ENCODE assay signal across 24 cellular contexts in genomic region chr3:130688015-130688414, GRCh38. TPM values are rescaled to one million over a fixed set of nuclear protein-coding genes. Genes with fewer than 3 reads are reported as not detected.
DNase-seq lines count a peak whose midpoint lies in the region; ATAC-seq and TF ChIP-seq lines count a peak whose summit lies in the region.
"Had no signal": no experiment of that assay in that cellular context is flagged by ENCODE, and none has a peak within 500 bp of the region (broad histone marks: within the 10 kb centered on the region; RNA-seq: fewer than 3 reads in every experiment).

No MANE protein-coding gene starts in this region.

- peak; percentile 10 for DNase-seq in GM13977 (ENCODE audit: low spot score)
- no peak for DNase-seq in activated naive CD4-positive, alpha-beta T cell treated with anti-CD3 and anti-CD28 coated beads, Interleukin-2, amount 10 ng/mL, durations not matched to agents 7 days and 5 days
- DNase-seq in ACHN: no peak
- no peak for DNase-seq in Karpas-422
- DNase-seq: activated CD4-positive, alpha-beta memory T cell treated with anti-CD3 and anti-CD28 coated beads, Interleukin-2, amount 10 ng/mL, durations not matched to agents 7 days and 5 days; activated gamma-delta T cell; DMS53; GDM1; HCEC 1CT; kidney; MV-4-11; NCI-H1694; NCI-H526 treated with DMSO at 0.1 percent for 48 hours; T1000; upper lobe of left lung had no signal

- H3K9me3 Mint-ChIP-seq in activated naive CD4-positive, alpha-beta T cell treated with anti-CD3 and anti-CD28 coated beads, Interleukin-2, amount 10 ng/mL, durations not matched to agents 7 days and 5 days: no peaks in the 10 kb centered on the region
- H3K9me3 Mint-ChIP-seq: activated CD4-positive, alpha-beta memory T cell treated with anti-CD3 and anti-CD28 coated beads, Interleukin-2, amount 10 ng/mL, durations not matched to agents 7 days and 5 days had no signal

- no peak overlapping the region for H3K4me3 ChIP-seq in Karpas-422 (ENCODE audit: low read length)
- H3K4me3 ChIP-seq: breast epithelium, coronary artery, lung, prostate gland, upper lobe of left lung had no signal

- H4K20me1 ChIP-seq in Karpas-422 (ENCODE audit: insufficient read depth, low read depth, low read length): no peaks in the 10 kb centered on the region

- ATAC-seq in GM19438 (IDR thresholded peaks at IDR 0.05; ENCODE audit: low read depth, unreplicated experiment) (peak; percentile 57), HG02588 (IDR thresholded peaks at IDR 0.05; ENCODE audit: unreplicated experiment) (peak; percentile 48), HG03135 (IDR thresholded peaks at IDR 0.05; ENCODE audit: unreplicated experiment) (peak; percentile 49), HG02981 (IDR thresholded peaks at IDR 0.05; ENCODE audit: unreplicated experiment) (no peak)

- no peaks in the 10 kb centered on the region for H3K9me2 ChIP-seq in Karpas-422 (replicated peaks; ENCODE audit: insufficient read depth, low read length)

- peaks cover 18% of the 10 kb centered on the region; the same call in 1 of the 2 replicates for H3K36me3 ChIP-seq in Karpas-422 (ENCODE audit: insufficient read depth, low read length)
- H3K36me3 ChIP-seq: prostate gland had no signal

- H3K27ac ChIP-seq in Karpas-422 (ENCODE audit: low read length): no peak overlapping the region
- H3K27ac ChIP-seq: breast epithelium, coronary artery, prostate gland, upper lobe of left lung had no signal

- no peak overlapping the region for H3K4me3 Mint-ChIP-seq in activated naive CD4-positive, alpha-beta T cell treated with anti-CD3 and anti-CD28 coated beads, Interleukin-2, amount 10 ng/mL, durations not matched to agents 7 days and 5 days
- H3K4me3 Mint-ChIP-seq: activated CD4-positive, alpha-beta memory T cell treated with anti-CD3 and anti-CD28 coated beads, Interleukin-2, amount 10 ng/mL, durations not matched to agents 7 days and 5 days; B cell had no signal

- H3K36me3 Mint-ChIP-seq in activated naive CD4-positive, alpha-beta T cell treated with anti-CD3 and anti-CD28 coated beads, Interleukin-2, amount 10 ng/mL, durations not matched to agents 7 days and 5 days: peaks cover 24% of the 10 kb centered on the region

- H3K9me3 ChIP-seq in Karpas-422 (ENCODE audit: low read length): no peaks in the 10 kb centered on the region
- H3K9me3 ChIP-seq: breast epithelium, prostate gland, upper lobe of left lung had no signal

- no peak overlapping the region for H2AFZ ChIP-seq in Karpas-422 (ENCODE audit: low read length)

- peaks cover 9% of the 10 kb centered on the region for H3K4me1 ChIP-seq in Karpas-422 (ENCODE audit: low read length)
- H3K4me1 ChIP-seq: breast epithelium, prostate gland had no signal

- CTCF ChIA-PET in activated naive CD4-positive, alpha-beta T cell treated with anti-CD3 and anti-CD28 coated beads, Interleukin-2, amount 10 ng/mL, durations not matched to agents 7 days and 5 days (lab: Charles Lee): no interaction called here

- no peak overlapping the region for H3K9ac ChIP-seq in Karpas-422 (ENCODE audit: low read length)

- no peaks in the 10 kb centered on the region for H3K27me3 ChIP-seq in Karpas-422 (ENCODE audit: low read length)
- H3K27me3 ChIP-seq: breast epithelium, upper lobe of left lung had no signal

- TF ChIP-seq CTCF in GM13977 (IDR thresholded peaks at IDR 0.05; ENCODE audit: extremely low read depth, insufficient read depth, missing control alignments): no peak

- H3K4me1 Mint-ChIP-seq in activated naive CD4-positive, alpha-beta T cell treated with anti-CD3 and anti-CD28 coated beads, Interleukin-2, amount 10 ng/mL, durations not matched to agents 7 days and 5 days: no peaks in the 10 kb centered on the region
- H3K4me1 Mint-ChIP-seq: B cell had no signal

- in situ Hi-C loops in GM13977 (cut with MboI; ENCODE audit: low pct_unique_long_range_greater_than_20kb, low sequenced_read_pairs, unreplicated experiment) (no loop called here), ACHN (cut with HindIII; ENCODE audit: low pct_ligation_motif_present, low pct_unique_long_range_greater_than_20kb, low sequenced_read_pairs) (no loop called here)

- no peaks in the 10 kb centered on the region for H3K27me3 Mint-ChIP-seq in activated naive CD4-positive, alpha-beta T cell treated with anti-CD3 and anti-CD28 coated beads, Interleukin-2, amount 10 ng/mL, durations not matched to agents 7 days and 5 days
- H3K27me3 Mint-ChIP-seq: activated CD4-positive, alpha-beta memory T cell treated with anti-CD3 and anti-CD28 coated beads, Interleukin-2, amount 10 ng/mL, durations not matched to agents 7 days and 5 days; B cell had no signal

- H3K79me2 ChIP-seq in Karpas-422 (ENCODE audit: low read length): no peaks in the 10 kb centered on the region; the same call in 1 of the 2 replicates

- H3K27ac Mint-ChIP-seq in activated naive CD4-positive, alpha-beta T cell treated with anti-CD3 and anti-CD28 coated beads, Interleukin-2, amount 10 ng/mL, durations not matched to agents 7 days and 5 days: no peak overlapping the region
- H3K27ac Mint-ChIP-seq: activated CD4-positive, alpha-beta memory T cell treated with anti-CD3 and anti-CD28 coated beads, Interleukin-2, amount 10 ng/mL, durations not matched to agents 7 days and 5 days; B cell had no signal

- no peak overlapping the region for H3K4me2 ChIP-seq in Karpas-422 (ENCODE audit: low read depth, low read length, poor library complexity, severe bottlenecking)

RNA-seq across cellular contexts. Expression of gene PIK3R4, which starts 58.6 kb away (rescaled TPM):
- total RNA-seq in Karpas-422 (2014; rRNA removed; shearing (Covaris generic); ENCODE audit: low replicate concordance): 27.7 and 46.8 TPM in 2 replicates
